ENCODE assay signal across 10 cellular contexts in genomic region chr10:93437946-93438795, GRCh38. TPM values are rescaled to one million over a fixed set of nuclear protein-coding genes. Genes with fewer than 3 reads are reported as not detected.
A peak's percentile ranks its signal among the peaks of the same experiment; 100 is the strongest.
DNase-seq lines count a peak whose midpoint lies in the region; ATAC-seq, FAIRE-seq and TF ChIP-seq lines count a peak whose summit lies in the region.
"Had no signal": no experiment of that assay in that cellular context is flagged by ENCODE, and none has a peak within 500 bp of the region (broad histone marks: within the 10 kb centered on the region; RNA-seq: fewer than 3 reads in every experiment).

No MANE protein-coding gene starts in this region.

- ATAC-seq in GM23338, result peak; percentile 59
- ATAC-seq in GM19395 (IDR thresholded peaks at IDR 0.05; ENCODE audit: unreplicated experiment), result no peak
- ATAC-seq in activated T-cell treated with anti-CD3 and anti-CD28 coated beads, Interleukin-2, amount 50 U/mL, for 72 hours (replicated peaks in 1 of 2), result no peak
- ATAC-seq in GM19397 (IDR thresholded peaks at IDR 0.05; ENCODE audit: unreplicated experiment), result no peak
- ATAC-seq in HG02885 (IDR thresholded peaks at IDR 0.05; ENCODE audit: poor library complexity, unreplicated experiment), result no peak
- ATAC-seq: stimulated activated naive CD8-positive, alpha-beta T cell treated with anti-CD3 and anti-CD28 coated beads, Interleukin-15, amount 100 ng/mL, for 72 hours had no signal

- H3K9me2 ChIP-seq in GM23338 (ENCODE audit: insufficient read depth), result no peaks in the 10 kb centered on the region

- no peaks in the 10 kb centered on the region for H3K9me3 ChIP-seq in small intestine (ENCODE audit: control insufficient read depth, low read depth)

- H3K36me3 ChIP-seq in GM23338 (ENCODE audit: insufficient read depth), result no peaks in the 10 kb centered on the region
- no peaks in the 10 kb centered on the region for H3K36me3 ChIP-seq in small intestine (ENCODE audit: control insufficient read depth in 2 of 2, insufficient read depth in 2 of 2, low read length in 2 of 2)

- no peak for FAIRE-seq in small intestine (lab: Jason Lieb, UNC)

- H3K4me3 ChIP-seq in GM23338, result peak overlapping the region; percentile 45
- no peak overlapping the region for H3K4me3 ChIP-seq in small intestine (ENCODE audit: low read depth in 1 of 2, low read length in 2 of 2)

- DNase-seq in GM23338 (ENCODE audit: low spot score) (peak; percentile 73), iris pigment epithelial cell (ENCODE audit: low read depth) (peak; percentile 72), small intestine (no peak)
- DNase-seq in activated T-cell treated with anti-CD3 and anti-CD28 coated beads, Interleukin-2, amount 50 U/mL, for 72 hours, result no peak
- DNase-seq: activated CD8-positive, alpha-beta memory T cell treated with anti-CD3 and anti-CD28 coated beads, Interleukin-2, amount 50 U/mL, for 4 hours; stimulated activated naive CD8-positive, alpha-beta T cell treated with anti-CD3 and anti-CD28 coated beads, Interleukin-15, amount 100 ng/mL, for 72 hours had no signal

- H3K79me2 ChIP-seq in GM23338 (replicated peaks; ENCODE audit: insufficient read depth), result no peaks in the 10 kb centered on the region

- H3K27ac ChIP-seq in GM23338 (ENCODE audit: low read depth) (peak overlapping the region; percentile 89), small intestine (ENCODE audit: low read depth in 1 of 2, low read length in 1 of 2) (peak overlapping the region; percentile 34 to 91)

- peak overlapping the region; percentile 77 for H3K4me2 ChIP-seq in GM23338

- H3K36me3 Mint-ChIP-seq in GM23338 (ENCODE audit: low read depth) (no peaks in the 10 kb centered on the region), brain (no peaks in the 10 kb centered on the region)
- H3K36me3 Mint-ChIP-seq in activated T-cell treated with anti-CD3 and anti-CD28 coated beads, Interleukin-2, amount 50 U/mL, for 72 hours (ENCODE audit: insufficient read depth in 2 of 2), result peaks cover 0 to 3% of the 10 kb centered on the region in 2 donors

- peak overlapping the region; percentile 95 for H3K27ac Mint-ChIP-seq in GM23338
- peak overlapping the region; percentile 6 to 99 (median 97) for H3K27ac Mint-ChIP-seq in brain
- no peak overlapping the region for H3K27ac Mint-ChIP-seq in activated T-cell treated with anti-CD3 and anti-CD28 coated beads, Interleukin-2, amount 50 U/mL, for 72 hours
- H3K27ac Mint-ChIP-seq: stimulated activated naive CD8-positive, alpha-beta T cell treated with anti-CD3 and anti-CD28 coated beads, Interleukin-15, amount 100 ng/mL, for 72 hours had no signal

- H2AFZ ChIP-seq in GM23338, result no peak overlapping the region; the same call in 1 of the 2 replicates

- H3K4me3 Mint-ChIP-seq in GM23338, result peak overlapping the region; percentile 70
- H3K4me3 Mint-ChIP-seq in brain, result peak overlapping the region in 3 of 5 experiments; percentile 12 to 57 (median 55)
- no peak overlapping the region for H3K4me3 Mint-ChIP-seq in activated T-cell treated with anti-CD3 and anti-CD28 coated beads, Interleukin-2, amount 50 U/mL, for 72 hours
- H3K4me3 Mint-ChIP-seq: stimulated activated naive CD8-positive, alpha-beta T cell treated with anti-CD3 and anti-CD28 coated beads, Interleukin-15, amount 100 ng/mL, for 72 hours had no signal

- H3K9me3 Mint-ChIP-seq in GM23338, result no peaks in the 10 kb centered on the region; the same call in 2 of the 3 replicates
- peaks cover 0 to 3% (median 0%) of the 10 kb centered on the region in 5 experiments for H3K9me3 Mint-ChIP-seq in brain
- H3K9me3 Mint-ChIP-seq in activated T-cell treated with anti-CD3 and anti-CD28 coated beads, Interleukin-2, amount 50 U/mL, for 72 hours, result no peaks in the 10 kb centered on the region
- H3K9me3 Mint-ChIP-seq: stimulated activated naive CD8-positive, alpha-beta T cell treated with anti-CD3 and anti-CD28 coated beads, Interleukin-15, amount 100 ng/mL, for 72 hours had no signal

- H3K4me1 Mint-ChIP-seq in GM23338 (peaks cover 63% of the 10 kb centered on the region), brain (peaks cover 75% of the 10 kb centered on the region)
- H3K4me1 Mint-ChIP-seq in activated T-cell treated with anti-CD3 and anti-CD28 coated beads, Interleukin-2, amount 50 U/mL, for 72 hours (ENCODE audit: low read depth), result peaks cover 5% of the 10 kb centered on the region
- H3K4me1 Mint-ChIP-seq: stimulated activated naive CD8-positive, alpha-beta T cell treated with anti-CD3 and anti-CD28 coated beads, Interleukin-15, amount 100 ng/mL, for 72 hours had no signal

- peaks cover 37% of the 10 kb centered on the region for H3K4me1 ChIP-seq in GM23338 (ENCODE audit: insufficient read depth)
- peaks cover 0 to 3% of the 10 kb centered on the region in 2 donors for H3K4me1 ChIP-seq in small intestine (ENCODE audit: control insufficient read depth in 2 of 2, insufficient read depth in 1 of 2, low read depth in 1 of 2, low read length in 1 of 2)

- H3K27me3 ChIP-seq in GM23338 (ENCODE audit: insufficient read depth) (no peaks in the 10 kb centered on the region), small intestine (ENCODE audit: control insufficient read depth in 2 of 2, insufficient read depth in 2 of 2, low read length in 2 of 2) (no peaks in the 10 kb centered on the region)

- H3K27me3 Mint-ChIP-seq in GM23338 (ENCODE audit: insufficient read depth, low read depth, poor library complexity) (peaks cover 13% of the 10 kb centered on the region), brain (peaks cover 4% of the 10 kb centered on the region)
- no peaks in the 10 kb centered on the region for H3K27me3 Mint-ChIP-seq in activated T-cell treated with anti-CD3 and anti-CD28 coated beads, Interleukin-2, amount 50 U/mL, for 72 hours (ENCODE audit: low read depth)
- H3K27me3 Mint-ChIP-seq: stimulated activated naive CD8-positive, alpha-beta T cell treated with anti-CD3 and anti-CD28 coated beads, Interleukin-15, amount 100 ng/mL, for 72 hours had no signal

- TF ChIP-seq CTCF in GM23338 (conservative IDR thresholded peaks at IDR 0.05; ENCODE audit: low read depth in 2 of 2) (no peak), brain (conservative IDR thresholded peaks at IDR 0.05) (no peak)

- 75 to 79% (median 77%) methylated on average over 25 of the region's 25 CpGs for WGBS in small intestine, 3 donors

- H4K20me1 ChIP-seq in GM23338 (replicated peaks; ENCODE audit: insufficient read depth), result no peaks in the 10 kb centered on the region

- peaks cover 6% of the 10 kb centered on the region; the same call in 1 of the 2 replicates for H3F3A ChIP-seq in GM23338 (replicated peaks; ENCODE audit: low read depth)

TF ChIP-seq in GM23338, 12 proteins besides CTCF, POLR2A, EP300 and RAD21 (continues in another document):
- TF ChIP-seq EZH2phosphoT487 (IDR thresholded peaks at IDR 0.05; ENCODE audit: unreplicated experiment) (no peak), EZH2 (IDR thresholded peaks at IDR 0.05; ENCODE audit: low read depth, unreplicated experiment) (no peak)
- TF ChIP-seq, protein P1, sequence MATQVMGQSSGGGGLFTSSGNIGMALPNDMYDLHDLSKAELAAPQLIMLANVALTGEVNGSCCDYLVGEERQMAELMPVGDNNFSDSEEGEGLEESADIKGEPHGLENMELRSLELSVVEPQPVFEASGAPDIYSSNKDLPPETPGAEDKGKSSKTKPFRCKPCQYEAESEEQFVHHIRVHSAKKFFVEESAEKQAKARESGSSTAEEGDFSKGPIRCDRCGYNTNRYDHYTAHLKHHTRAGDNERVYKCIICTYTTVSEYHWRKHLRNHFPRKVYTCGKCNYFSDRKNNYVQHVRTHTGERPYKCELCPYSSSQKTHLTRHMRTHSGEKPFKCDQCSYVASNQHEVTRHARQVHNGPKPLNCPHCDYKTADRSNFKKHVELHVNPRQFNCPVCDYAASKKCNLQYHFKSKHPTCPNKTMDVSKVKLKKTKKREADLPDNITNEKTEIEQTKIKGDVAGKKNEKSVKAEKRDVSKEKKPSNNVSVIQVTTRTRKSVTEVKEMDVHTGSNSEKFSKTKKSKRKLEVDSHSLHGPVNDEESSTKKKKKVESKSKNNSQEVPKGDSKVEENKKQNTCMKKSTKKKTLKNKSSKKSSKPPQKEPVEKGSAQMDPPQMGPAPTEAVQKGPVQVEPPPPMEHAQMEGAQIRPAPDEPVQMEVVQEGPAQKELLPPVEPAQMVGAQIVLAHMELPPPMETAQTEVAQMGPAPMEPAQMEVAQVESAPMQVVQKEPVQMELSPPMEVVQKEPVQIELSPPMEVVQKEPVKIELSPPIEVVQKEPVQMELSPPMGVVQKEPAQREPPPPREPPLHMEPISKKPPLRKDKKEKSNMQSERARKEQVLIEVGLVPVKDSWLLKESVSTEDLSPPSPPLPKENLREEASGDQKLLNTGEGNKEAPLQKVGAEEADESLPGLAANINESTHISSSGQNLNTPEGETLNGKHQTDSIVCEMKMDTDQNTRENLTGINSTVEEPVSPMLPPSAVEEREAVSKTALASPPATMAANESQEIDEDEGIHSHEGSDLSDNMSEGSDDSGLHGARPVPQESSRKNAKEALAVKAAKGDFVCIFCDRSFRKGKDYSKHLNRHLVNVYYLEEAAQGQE (IDR thresholded peaks at IDR 0.05; ENCODE audit: unreplicated experiment), result no peak

RNA-seq across cellular contexts. Expression of gene MYOF, which starts 44.0 kb away (rescaled TPM):
- total RNA-seq in GM23338 (2014; rRNA removed; shearing (Covaris generic)), result 0.54 and 1.4 TPM in 2 replicates
- polyA plus RNA-seq in GM23338 (2016; fragmentation: Nextera tagmentation; extraction: Ambion mirVana) (0.45 and 0.82 TPM in 2 replicates), brain (ENCODE audit: insufficient read depth, low read depth, low replicate concordance) (8.0 TPM), small intestine (10 to 100 TPM in 1 of 3 donors, 1 to 10 TPM in 2; 1.6 to 20.6 (median 2.0) TPM)
- total RNA-seq in activated T-cell treated with anti-CD3 and anti-CD28 coated beads, Interleukin-2, amount 50 U/mL, for 72 hours, result 10 to 100 TPM; 32.3 to 32.4 TPM

RNA-seq across cellular contexts. Expression of gene CEP55, which starts 58.2 kb away (rescaled TPM):
- 15.0 and 22.4 TPM in 2 replicates for total RNA-seq in GM23338 (2014; rRNA removed; shearing (Covaris generic))
- polyA plus RNA-seq in GM23338 (2016; fragmentation: Nextera tagmentation; extraction: Ambion mirVana), result 12.4 and 13.2 TPM in 2 replicates
- polyA plus RNA-seq in brain (ENCODE audit: insufficient read depth, low read depth, low replicate concordance), result 15.2 TPM
- polyA plus RNA-seq in small intestine, result 10 to 100 TPM in 1 of 3 donors, 1 to 10 TPM in 1, under 1 TPM in 1; 0.27 to 21.7 (median 1.1) TPM
- total RNA-seq in activated T-cell treated with anti-CD3 and anti-CD28 coated beads, Interleukin-2, amount 50 U/mL, for 72 hours, result 10 to 100 TPM; 46.6 to 55.8 TPM

Comparison
In these comparisons a context has a peak if more than half of its experiments do, and no peak if none do; other contexts are left out.
1. DNase-seq: peak in GM23338 (single experiment) and iris pigment epithelial cell (single experiment); none in small intestine (single experiment) and activated T-cell treated with anti-CD3 and anti-CD28 coated beads, Interleukin-2, amount 50 U/mL, for 72 hours (0 of 2).
2. H3K4me3 Mint-ChIP-seq: peak in GM23338 (single experiment) and brain (3 of 5); none in activated T-cell treated with anti-CD3 and anti-CD28 coated beads, Interleukin-2, amount 50 U/mL, for 72 hours (0 of 2).